ENCODE assay signal across 1 cellular context in the genomic region with DNA sequence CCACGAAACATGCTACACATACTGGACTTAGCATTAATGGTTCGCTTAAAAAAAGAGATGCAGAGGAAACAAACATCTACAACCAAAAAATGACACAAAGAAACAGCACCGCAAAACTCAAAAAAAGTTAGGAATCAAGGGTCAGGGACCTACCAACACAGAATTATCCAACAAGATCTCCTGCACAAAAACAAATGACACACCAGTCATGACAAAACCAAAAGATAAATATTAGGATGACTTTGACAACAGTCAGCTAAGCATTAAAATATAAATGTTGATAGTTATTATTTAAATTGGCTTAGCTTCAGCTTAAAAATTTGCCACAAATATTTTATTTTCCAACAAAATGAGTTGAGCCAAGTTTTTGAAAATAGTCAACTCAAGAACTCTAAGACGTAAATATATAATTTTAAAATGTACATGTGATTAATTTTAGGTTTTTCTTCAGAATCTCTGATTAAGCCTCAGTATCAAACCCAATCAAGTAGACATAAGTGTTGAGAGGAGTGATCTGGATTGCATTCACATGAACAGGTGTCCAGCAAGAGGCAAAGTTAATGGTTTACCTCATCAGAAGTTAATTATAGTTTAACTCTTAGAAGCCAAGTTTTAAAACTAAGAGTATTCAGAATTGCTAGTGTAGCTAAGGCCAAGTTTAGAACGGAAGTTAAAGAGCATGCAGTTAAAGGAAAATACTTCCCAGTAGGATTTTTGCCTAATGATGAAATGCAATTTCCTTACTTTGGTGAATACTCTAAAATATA.
TF ChIP-seq lines count a peak whose summit lies in the region.

No MANE protein-coding gene starts in this region.

TF ChIP-seq in IMR-90, 13 proteins besides CTCF, POLR2A, EP300 and RAD21:
- TF ChIP-seq NFE2L2 (IDR thresholded peaks at IDR 0.05; ENCODE audit: low read depth, low read length) (no peak), MXI1 (IDR thresholded peaks at IDR 0.05; ENCODE audit: borderline replicate concordance, low read depth, low read length) (no peak)
